In genomic region chr9:137161558-137162483, GRCh38 we compare ENCODE assay signal across 17 cellular contexts. TPM values are rescaled to one million over a fixed set of nuclear protein-coding genes. Genes with fewer than 3 reads are reported as not detected.
DNase-seq lines count a peak whose midpoint lies in the region; ATAC-seq and TF ChIP-seq lines count a peak whose summit lies in the region.
"Had no signal": no experiment of that assay in that cellular context is flagged by ENCODE, and none has a peak within 500 bp of the region (broad histone marks: within the 10 kb centered on the region; RNA-seq: fewer than 3 reads in every experiment).

No MANE protein-coding gene starts in this region.

- H3K4me1 ChIP-seq in Caco-2 = no peaks in the 10 kb centered on the region

- H3K9ac ChIP-seq in SK-N-MC (ENCODE audit: insufficient read length) = no peak overlapping the region

- DNase-seq in Caco-2 = peak in 1 of 2 experiments; percentile 37
- peak; percentile 97 for DNase-seq in H7
- no peak for DNase-seq in SK-N-MC (ENCODE audit: low read depth, low spot score)
- DNase-seq in iPS-NIHi11 (ENCODE audit: low spot score) = peak; percentile 88
- no peak for DNase-seq in OCI-M1 (lab: John Stamatoyannopoulos, UW)
- DNase-seq in sciatic nerve (ENCODE audit: low spot score) = no peak
- DNase-seq: activated naive CD8-positive, alpha-beta T cell treated with anti-CD3 and anti-CD28 coated beads for 36 hours; CD4-positive, alpha-beta T cell; natural killer cell; stimulated activated CD4-positive, alpha-beta T cell treated with anti-CD3 and anti-CD28 coated beads, Interleukin-4, amount 100 ng/mL, for 1 hour; uterus had no signal

- H3K4me3 ChIP-seq in Caco-2 (ENCODE audit: low read depth, low read length) = peak overlapping the region; percentile 46
- H3K4me3 ChIP-seq in H7 (ENCODE audit: insufficient read depth, low read depth, low read length) = peak overlapping the region; percentile 46; the same call in 1 of the 2 replicates
- peak overlapping the region; percentile 76 for H3K4me3 ChIP-seq in SK-N-MC
- H3K4me3 ChIP-seq: uterus had no signal

- no peaks in the 10 kb centered on the region for H3K9me3 Mint-ChIP-seq in Caco-2 (ENCODE audit: unreplicated experiment)
- H3K9me3 Mint-ChIP-seq: activated naive CD8-positive, alpha-beta T cell treated with anti-CD3 and anti-CD28 coated beads for 36 hours; CD4-positive, alpha-beta T cell; natural killer cell; T-helper 1 cell treated with Interleukin-12 subunit alpha and Interleukin-12 subunit beta and Interleukin-4 antibody, amounts not matched to agents 30 μg/mL and 1 μg/mL, for 36 hours had no signal

- no peaks in the 10 kb centered on the region for H3K9me3 ChIP-seq in Caco-2
- H3K9me3 ChIP-seq in SK-N-MC (ENCODE audit: low read depth, low read length) = no peaks in the 10 kb centered on the region
- H3K9me3 ChIP-seq: right atrium auricular region, uterus had no signal

- H3K27ac Mint-ChIP-seq in Caco-2 (ENCODE audit: unreplicated experiment) = no peak overlapping the region
- H3K27ac Mint-ChIP-seq: activated naive CD8-positive, alpha-beta T cell treated with anti-CD3 and anti-CD28 coated beads for 36 hours; CD4-positive, alpha-beta T cell; natural killer cell; T-helper 1 cell treated with Interleukin-12 subunit alpha and Interleukin-12 subunit beta and Interleukin-4 antibody, amounts not matched to agents 30 μg/mL and 1 μg/mL, for 36 hours had no signal

- H3K27ac ChIP-seq in SK-N-MC = no peak overlapping the region
- H3K27ac ChIP-seq: right atrium auricular region, uterus had no signal

- CTCF ChIA-PET in Caco-2 (lab: Charles Lee) = interaction anchor here (0.6 to 1.9 kb wide), 9 partner anchors 15 to 781 kb away, joined by 3 to 11 read pairs (median 4); partner anchors contain the start of genes RNF224 and TUBB4B

- H3K36me3 ChIP-seq in Caco-2 (ENCODE audit: control insufficient read depth, insufficient read depth, low read length) (no peaks in the 10 kb centered on the region), H7 (replicated peaks; ENCODE audit: control insufficient read depth, insufficient read depth, low read length) (no peaks in the 10 kb centered on the region), SK-N-MC (ENCODE audit: insufficient read depth, low read length) (no peaks in the 10 kb centered on the region)
- H3K36me3 ChIP-seq: right atrium auricular region, uterus had no signal

- POLR2A ChIA-PET in Caco-2 (lab: Charles Lee) = no interaction called here

- H3K27me3 Mint-ChIP-seq in Caco-2 (ENCODE audit: insufficient read depth, unreplicated experiment) = peaks cover 16% of the 10 kb centered on the region

- intact Hi-C loops in Caco-2 (cut with micrococcal nuclease; ENCODE audit: unreplicated experiment) = loop anchor here (2.0 kb wide), 1 partner anchor 65 kb away; the partner anchor contains the start of gene RNF224
- intact Hi-C loops in sciatic nerve (cut with DNase I) = no loop called here

- H3K4me1 Mint-ChIP-seq in Caco-2 (ENCODE audit: low read depth, unreplicated experiment) = peaks cover 6% of the 10 kb centered on the region

- TF ChIP-seq CTCF in Caco-2 (IDR thresholded peaks at IDR 0.05; ENCODE audit: insufficient read depth in 1 of 2, low read depth in 1 of 2, low read length in 1 of 2, severe bottlenecking in 1 of 2, unreplicated experiment in 1 of 2) = no peak

- no TSS peak for BruUV-seq in Caco-2 (replicated peaks; lab: Mats Ljungman, UMichigan)

- no peaks in the 10 kb centered on the region for H3K36me3 Mint-ChIP-seq in Caco-2 (ENCODE audit: insufficient read depth, unreplicated experiment)
- H3K36me3 Mint-ChIP-seq: activated naive CD8-positive, alpha-beta T cell treated with anti-CD3 and anti-CD28 coated beads for 36 hours; natural killer cell had no signal

- ATAC-seq in sciatic nerve (no peak), GM19463 (IDR thresholded peaks at IDR 0.05; ENCODE audit: unreplicated experiment) (no peak)

- H3K4me3 Mint-ChIP-seq in Caco-2 (ENCODE audit: unreplicated experiment) = peak overlapping the region; percentile 72
- H3K4me3 Mint-ChIP-seq: activated naive CD8-positive, alpha-beta T cell treated with anti-CD3 and anti-CD28 coated beads for 36 hours; CD4-positive, alpha-beta T cell; T-helper 1 cell treated with Interleukin-12 subunit alpha and Interleukin-12 subunit beta and Interleukin-4 antibody, amounts not matched to agents 30 μg/mL and 1 μg/mL, for 36 hours had no signal

- H3K27me3 ChIP-seq in Caco-2 (replicated peaks; ENCODE audit: control insufficient read depth, insufficient read depth, low read length) (peaks cover 2% of the 10 kb centered on the region), H7 (ENCODE audit: control insufficient read depth, insufficient read depth, low read length) (peaks cover 78% of the 10 kb centered on the region)

RNA-seq across cellular contexts. Expression of gene LRRC26, which starts 8.0 kb away (rescaled TPM):
- 2.9 and 3.0 TPM in 2 replicates for total RNA-seq in Caco-2 (2022)
- 0.59 and 0.67 TPM in 2 replicates for total RNA-seq in H7 (2014; rRNA removed; shearing (Covaris generic))
- not detected for total RNA-seq in sciatic nerve
- total RNA-seq: activated naive CD8-positive, alpha-beta T cell treated with anti-CD3 and anti-CD28 coated beads for 36 hours; CD4-positive, alpha-beta T cell; endothelial cell of umbilical vein; left ventricle myocardium superior; natural killer cell; right atrium auricular region had no signal

RNA-seq across cellular contexts. Expression of gene TMEM210, which starts 10.0 kb away (rescaled TPM):
- 0.70 TPM in 1 of 2 replicates, not detected in the other for total RNA-seq in Caco-2 (2022)
- not detected in 2 replicates for total RNA-seq in H7 (2014; rRNA removed; shearing (Covaris generic))
- total RNA-seq in sciatic nerve = not detected
- total RNA-seq: activated naive CD8-positive, alpha-beta T cell treated with anti-CD3 and anti-CD28 coated beads for 36 hours; CD4-positive, alpha-beta T cell; endothelial cell of umbilical vein; H4; left ventricle myocardium superior; natural killer cell; right atrium auricular region; uterus had no signal

RNA-seq across cellular contexts. Expression of gene GRIN1, which starts 22.9 kb away (rescaled TPM):
- total RNA-seq in Caco-2 (2022) (1.9 and 3.7 TPM in 2 replicates), sciatic nerve (not detected)
- total RNA-seq in H7 (2014; rRNA removed; shearing (Covaris generic)) = 0.33 and 0.52 TPM in 2 replicates
- total RNA-seq: activated naive CD8-positive, alpha-beta T cell treated with anti-CD3 and anti-CD28 coated beads for 36 hours; CD4-positive, alpha-beta T cell; endothelial cell of umbilical vein; H4; left ventricle myocardium superior; natural killer cell; right atrium auricular region; uterus had no signal

RNA-seq across cellular contexts. Expression of gene ANAPC2, which starts 26.5 kb away (rescaled TPM):
- total RNA-seq in Caco-2 (2022) (66.8 and 67.5 TPM in 2 replicates), sciatic nerve (52.8 TPM)
- 26.2 and 37.0 TPM in 2 replicates for total RNA-seq in H7 (2014; rRNA removed; shearing (Covaris generic))

RNA-seq across cellular contexts. Expression of gene SSNA1, which starts 26.7 kb away (rescaled TPM):
- total RNA-seq in Caco-2 (2022) (62.3 and 62.7 TPM in 2 replicates), sciatic nerve (27.6 TPM)
- total RNA-seq in H7 (2014; rRNA removed; shearing (Covaris generic)) = 109 and 143 TPM in 2 replicates

Comparison
In these comparisons a context has a peak if more than half of its experiments do, and no peak if none do; other contexts are left out.
1. DNase-seq: peak in H7 (single experiment) and iPS-NIHi11 (single experiment); none in SK-N-MC (single experiment), OCI-M1 (single experiment) and sciatic nerve (single experiment).
2. Peak in every context shown above with its lines, with median percentiles within 50 percentile points of each other: H3K4me3 ChIP-seq.